Comparison of ENCODE assay signal across 8 cellular contexts in genomic region chr6:10412948-10413849, GRCh38. TPM values are rescaled to one million over a fixed set of nuclear protein-coding genes. Genes with fewer than 3 reads are reported as not detected.
DNase-seq lines count a peak whose midpoint lies in the region; TF ChIP-seq lines count a peak whose summit lies in the region.

No MANE protein-coding gene starts in this region.

- H3K79me2 ChIP-seq in osteoblast (ENCODE audit: insufficient read depth, low read length) = no peaks in the 10 kb centered on the region

- H3K4me3 ChIP-seq in GM08714 (ENCODE audit: low read length) (peak overlapping the region; percentile 91), HAP-1 (peak overlapping the region; percentile 43), osteoblast (ENCODE audit: insufficient read depth, low read length) (peak overlapping the region; percentile 77)

- H3K4me2 ChIP-seq in osteoblast (ENCODE audit: insufficient read depth, low read length) = peak overlapping the region; percentile 95

- no peaks in the 10 kb centered on the region for H4K20me1 ChIP-seq in osteoblast (ENCODE audit: insufficient read depth, low read length)

- H3K9me3 ChIP-seq in HAP-1 (peaks cover 3% of the 10 kb centered on the region; the same call in 1 of the 2 replicates), osteoblast (ENCODE audit: low read depth, low read length) (no peaks in the 10 kb centered on the region)

- 0 out of 2 replicates have a peak, but pooled peaks cover 3% of the 10 kb centered on the region for H3K36me3 ChIP-seq in HAP-1 (replicated peaks)
- no peaks in the 10 kb centered on the region for H3K36me3 ChIP-seq in osteoblast (ENCODE audit: insufficient read depth, low read length)

- no peak for TF ChIP-seq CTCF in osteoblast (IDR thresholded peaks at IDR 0.05; ENCODE audit: extremely low read depth, low read depth, low read length)

- H3K27ac ChIP-seq in epithelial cell of prostate (peak overlapping the region; percentile 97), osteoblast (ENCODE audit: low read depth, low read length) (no peak overlapping the region)

- in situ Hi-C loops in HAP-1 (cut with MboI; ENCODE audit: low sequenced_read_pairs) = loop anchor here (10.0 kb wide), 1 partner anchor 388 kb away; no protein-coding TSS in a partner anchor

- peaks cover 7% of the 10 kb centered on the region for H3K4me1 ChIP-seq in HAP-1
- H3K4me1 ChIP-seq in osteoblast (ENCODE audit: insufficient read depth, low read length) = peaks cover 8% of the 10 kb centered on the region

- H2AFZ ChIP-seq in osteoblast (ENCODE audit: low read length) = peak overlapping the region; percentile 67

- peak in 1 of 2 experiments; percentile 48 for DNase-seq in HAP-1 (ENCODE audit: low spot score in 2 of 2)
- DNase-seq in NCI-H748 treated with DMSO at 0.1 percent for 48 hours (lab: John Stamatoyannopoulos, UW) = peak; percentile 63
- DNase-seq in epithelial cell of prostate (ENCODE audit: low read depth, low spot score) = no peak
- no peak for DNase-seq in osteoblast (ENCODE audit: insufficient read length, low spot score, missing footprints)
- no peak for DNase-seq in activated gamma-delta T cell (lab: John Stamatoyannopoulos, UW)
- no peak for DNase-seq in NCI-H446 (lab: John Stamatoyannopoulos, UW)
- no peak for DNase-seq in activated CD4-positive, alpha-beta T cell treated with anti-CD3 and anti-CD28 coated beads for 4 hours

- H3K27me3 ChIP-seq in HAP-1 (ENCODE audit: low read depth) (no peaks in the 10 kb centered on the region), osteoblast (ENCODE audit: insufficient read depth, low read length) (peaks cover 96% of the 10 kb centered on the region)

RNA-seq across cellular contexts. Expression of gene TFAP2A, which starts 1.7 kb away (rescaled TPM):
- under 0.01 and 0.36 TPM in 2 replicates for total RNA-seq in osteoblast
